8 cellular contexts compared by ENCODE assay signal in genomic region chr13:48532146-48532472, GRCh38. TPM values are rescaled to one million over a fixed set of nuclear protein-coding genes. Genes with fewer than 3 reads are reported as not detected.
DNase-seq lines count a peak whose midpoint lies in the region; FAIRE-seq and TF ChIP-seq lines count a peak whose summit lies in the region.

No MANE protein-coding gene starts in this region.

- H3K4ac ChIP-seq in H1 (replicated peaks; ENCODE audit: insufficient read length, low read depth, low read length) = peak overlapping the region; percentile 87

- CTCF ChIA-PET in H1 (lab: Charles Lee; ENCODE audit: partially characterized antibody) = no interaction called here

- H2BK12ac ChIP-seq in H1 (ENCODE audit: low read depth, low read length) = no peak overlapping the region

- no peak overlapping the region for H3K23ac ChIP-seq in H1 (ENCODE audit: insufficient read length)

- DNase-seq in activated CD8-positive, alpha-beta memory T cell treated with anti-CD3 and anti-CD28 coated beads, Interleukin-2, amount 50 U/mL, for 24 hours (ENCODE audit: extremely low read depth) = peak; percentile 13
- no peak for DNase-seq in activated CD8-positive, alpha-beta memory T cell treated with anti-CD3 and anti-CD28 coated beads, Interleukin-2, amount 50 U/mL, for 48 hours
- DNase-seq in H1 (ENCODE audit: low read depth in 1 of 2, low spot score in 2 of 2) (no peak), islet precursor cell (no peak)
- DNase-seq in NK-92 treated with Interleukin-12 subunit alpha and Interleukin-12 subunit beta, amount 100 ng/mL, for 24 hours (lab: John Stamatoyannopoulos, UW) = no peak
- no peak for DNase-seq in activated effector memory CD4-positive, alpha-beta T cell treated with anti-CD3 and anti-CD28 coated beads, Interleukin-2, amount 50 U/mL, for 16 hours

- peak overlapping the region; percentile 100 for H4K5ac ChIP-seq in H1 (ENCODE audit: insufficient read length, low read depth, low read length)

- no peak for FAIRE-seq in H1 (lab: Jason Lieb, UNC)

- H3K18ac ChIP-seq in H1 (ENCODE audit: extremely low read depth, low read length) = peak overlapping the region; percentile 96; the same call in 1 of the 2 replicates

- H2BK20ac ChIP-seq in H1 (ENCODE audit: low read length) = no peak overlapping the region

- H3K79me2 ChIP-seq in OCI-LY3 (ENCODE audit: low read length) = peaks cover 40% of the 10 kb centered on the region
- H3K79me2 ChIP-seq in H1 (ENCODE audit: control insufficient read depth in 1 of 2, insufficient read depth in 2 of 2, low read length in 2 of 2) = peaks cover 0 to 28% of the 10 kb centered on the region in 2 experiments; a peak in 2 of 4 replicates

- H2AFZ ChIP-seq in OCI-LY3 (ENCODE audit: low read depth, low read length) (0 out of 2 replicates have a peak overlapping the region, but pooled peaks have one; percentile 19), H1 (ENCODE audit: low read length) (peak overlapping the region; percentile 97)

- peaks cover 62% of the 10 kb centered on the region for H3K4me1 ChIP-seq in OCI-LY3 (ENCODE audit: low read length)
- H3K4me1 ChIP-seq in H1 (replicated peaks in 1 of 4; ENCODE audit: control insufficient read depth in 3 of 4, insufficient read depth in 4 of 4, low read length in 3 of 4) = peaks cover 0 to 6% (median 4%) of the 10 kb centered on the region in 4 experiments; a peak in 4 of 7 replicates
- peaks cover 20% of the 10 kb centered on the region for H3K4me1 ChIP-seq in mucosa of stomach (ENCODE audit: control insufficient read depth, insufficient read depth, low read length)

- H3K14ac ChIP-seq in H1 (ENCODE audit: insufficient read length) = no peak overlapping the region

- peak overlapping the region; percentile 91 for H3K4me2 ChIP-seq in OCI-LY3 (ENCODE audit: low read length)
- peak overlapping the region; percentile 88 to 93 for H3K4me2 ChIP-seq in H1 (ENCODE audit: insufficient read depth in 1 of 2, low read depth in 2 of 2, low read length in 2 of 2)

- no peak for TF ChIP-seq RAD21 in H1 (IDR thresholded peaks at IDR 0.05 in 1 of 2, conservative IDR thresholded peaks at IDR 0.05 in 1 of 2; ENCODE audit: low read depth in 2 of 2, low read length in 2 of 2)

- no peak overlapping the region for H2AK5ac ChIP-seq in H1 (ENCODE audit: low read depth, low read length)

- 19% methylated on average over 17 of the region's 17 CpGs; no CpG with 5 or more reads in 1 of the 2 experiments for WGBS in H1 (ENCODE audit: extremely low coverage in 1 of 2, insufficient coverage in 1 of 2, insufficient read length in 1 of 2, insufficient replicate concordance in 2 of 2, low coverage in 1 of 2, low lambda C conversion rate in 2 of 2, missing lambda C conversion rate in 1 of 2), 2 experiments

- peaks cover 2% of the 10 kb centered on the region for H3K23me2 ChIP-seq in H1 (ENCODE audit: low read depth, low read length)

- H2BK5ac ChIP-seq in H1 (ENCODE audit: low read depth, low read length) = 0 out of 2 replicates have a peak overlapping the region, but pooled peaks have one; percentile 63

- H3K9ac ChIP-seq in OCI-LY3 (ENCODE audit: low read length) (peak overlapping the region; percentile 93), H1 (replicated peaks in 1 of 4; ENCODE audit: extremely low read depth in 1 of 4, low read depth in 3 of 4, low read length in 3 of 4) (peak overlapping the region in 3 of 4 experiments; percentile 86 to 95 (median 90); a peak in 6 of 7 replicates), mucosa of stomach (ENCODE audit: low read length) (peak overlapping the region; percentile 92)

- peak overlapping the region; percentile 94 for H3K27ac ChIP-seq in OCI-LY3 (ENCODE audit: low read length)
- H3K27ac ChIP-seq in H1 (ENCODE audit: low read depth, low read length) = peak overlapping the region; percentile 87

- H4K8ac ChIP-seq in H1 (ENCODE audit: extremely low read depth, insufficient read depth, low read length) = peak overlapping the region; percentile 96; the same call in 1 of the 2 replicates

- POLR2A ChIA-PET in H1 (lab: Charles Lee; ENCODE audit: partially characterized antibody) = interaction anchor here (0.6 to 1.4 kb wide), 7 partner anchors 10 to 495 kb away, joined by 3 to 6 read pairs (median 3); partner anchors contain the start of gene NUDT15

- peak overlapping the region; percentile 89 for H4K91ac ChIP-seq in H1 (replicated peaks; ENCODE audit: insufficient read length, low read length)

- H3K56ac ChIP-seq in H1 (replicated peaks; ENCODE audit: insufficient read length, low read depth, low read length) = peak overlapping the region; percentile 85

- TF ChIP-seq POLR2A in H1 (IDR thresholded peaks at IDR 0.05; ENCODE audit: control extremely low read depth in 1 of 2, low read depth in 2 of 2, low read length in 2 of 2) = no peak

- TF ChIP-seq EP300 in H1 (IDR thresholded peaks at IDR 0.05; ENCODE audit: borderline replicate concordance in 1 of 2, low read depth in 2 of 2, low read length in 2 of 2) = no peak

- H2BK15ac ChIP-seq in H1 (ENCODE audit: low read length) = no peak overlapping the region

- H3K36me3 ChIP-seq in OCI-LY3 (replicated peaks; ENCODE audit: low read depth, low read length) = peaks cover 6% of the 10 kb centered on the region
- H3K36me3 ChIP-seq in H1 (ENCODE audit: control insufficient read depth in 2 of 4, insufficient read depth in 4 of 4, low read length in 3 of 4) = no peaks in the 10 kb centered on the region
- no peaks in the 10 kb centered on the region for H3K36me3 ChIP-seq in mucosa of stomach (ENCODE audit: control insufficient read depth, insufficient read depth, low read length)

- H4K20me1 ChIP-seq in OCI-LY3 (ENCODE audit: insufficient read depth, low read length) = no peaks in the 10 kb centered on the region
- H4K20me1 ChIP-seq in H1 (replicated peaks in 1 of 2; ENCODE audit: control insufficient read depth in 1 of 2, insufficient read depth in 2 of 2, low read length in 2 of 2) = no peaks in the 10 kb centered on the region

- H3K27me3 ChIP-seq in OCI-LY3 (ENCODE audit: low read depth, low read length) = no peaks in the 10 kb centered on the region; the same call in 1 of the 2 replicates
- H3K27me3 ChIP-seq in H1 (replicated peaks in 1 of 4; ENCODE audit: control insufficient read depth in 3 of 4, extremely low read depth in 1 of 4, insufficient read depth in 3 of 4, low read length in 3 of 4) = no peaks in the 10 kb centered on the region
- H3K27me3 ChIP-seq in mucosa of stomach (ENCODE audit: control insufficient read depth, insufficient read depth, low read length) = no peaks in the 10 kb centered on the region

- H3K4me3 ChIP-seq in OCI-LY3 (ENCODE audit: low read length) (peak overlapping the region; percentile 77), H1 (ENCODE audit: extremely low read depth in 1 of 4, insufficient read depth in 2 of 4, low read depth in 3 of 4, low read length in 4 of 4) (peak overlapping the region; percentile 55 to 88 (median 84)), mucosa of stomach (ENCODE audit: low read length) (peak overlapping the region; percentile 62)

- no peaks in the 10 kb centered on the region for H3K79me1 ChIP-seq in H1 (ENCODE audit: low read depth, low read length)

- H2BK120ac ChIP-seq in H1 (replicated peaks; ENCODE audit: low read depth, low read length) = no peak overlapping the region

- TF ChIP-seq CTCF in OCI-LY3 (IDR thresholded peaks at IDR 0.05; ENCODE audit: low read depth, low read length) (no peak), H1 (IDR thresholded peaks at IDR 0.05; ENCODE audit: control extremely low read depth in 1 of 3, insufficient read depth in 1 of 3, low read depth in 1 of 3, low read length in 3 of 3) (no peak)

- H3K9me3 ChIP-seq in OCI-LY3 (ENCODE audit: insufficient read depth, low read length) (peaks cover 4% of the 10 kb centered on the region), H1 (ENCODE audit: insufficient read depth in 2 of 2, low read depth in 1 of 2, low read length in 1 of 2) (no peaks in the 10 kb centered on the region), mucosa of stomach (ENCODE audit: control insufficient read depth, low read length) (no peaks in the 10 kb centered on the region)

TF ChIP-seq in H1, 55 proteins besides CTCF, POLR2A, EP300 and RAD21:
- TF ChIP-seq CREB1 (IDR thresholded peaks at IDR 0.05) (no peak), CHD1 (IDR thresholded peaks at IDR 0.05; ENCODE audit: low read depth, low read length) (no peak), BACH1 (IDR thresholded peaks at IDR 0.05; ENCODE audit: low read length) (no peak), RFX5 (IDR thresholded peaks at IDR 0.05; ENCODE audit: borderline replicate concordance, low read depth, low read length) (no peak), CBX5 (IDR thresholded peaks at IDR 0.05; ENCODE audit: low read depth, low read length) (no peak), ATF3 (IDR thresholded peaks at IDR 0.05; ENCODE audit: insufficient read depth, low read depth, low read length) (no peak), ZNF274 (IDR thresholded peaks at IDR 0.05; ENCODE audit: borderline replicate concordance, extremely low read depth, low read length) (no peak), SIX5 (IDR thresholded peaks at IDR 0.05; ENCODE audit: low read depth, low read length) (no peak), HDAC2 (IDR thresholded peaks at IDR 0.05; ENCODE audit: borderline replicate concordance in 1 of 2, low read depth in 2 of 2, low read length in 2 of 2) (no peak), GTF2F1 (IDR thresholded peaks at IDR 0.05; ENCODE audit: borderline replicate concordance, low read depth, low read length) (no peak), JUND (IDR thresholded peaks at IDR 0.05; ENCODE audit: low read length) (no peak)

RNA-seq across cellular contexts. Expression of gene RCBTB2, which starts 0.8 kb away (rescaled TPM):
- 8.4 and 9.3 TPM in 2 replicates for total RNA-seq in H1 (2021; fragmentation: NEBNext Ultra II Directional; extraction: Animal tissue kit (Norgen Biotek cat#: 25700))
- polyA plus RNA-seq in H1 (2011; rRNA removed) = 4.5 and 5.2 TPM in 2 replicates
- 6.9 TPM for polyA plus RNA-seq in H1 (2011; cell fraction: cytosol; rRNA removed)
- polyA plus RNA-seq in H1 (2011; cell fraction: nucleus; rRNA removed) = 4.3 TPM
- 5.1 to 9.5 TPM (median 7.1 TPM) in 4 replicates for polyA plus RNA-seq in H1 (2012, experiment 1 of 2)
- polyA plus RNA-seq in H1 (2012, experiment 2 of 2) = 0.87 TPM
- 4.4 TPM for polyA plus RNA-seq in H1 (2013, experiment 1 of 2)
- 4.0 TPM for polyA plus RNA-seq in H1 (2013, experiment 2 of 2)
- polyA minus RNA-seq in H1 (2011; rRNA and poly(A)+ RNA removed) = 7.5 and 9.9 TPM in 2 replicates
- 5.9 TPM for polyA minus RNA-seq in H1 (2011; cell fraction: cytosol; rRNA and poly(A)+ RNA removed)
- 6.7 TPM for polyA minus RNA-seq in H1 (2011; cell fraction: nucleus; rRNA and poly(A)+ RNA removed)
